ENCODE assay signal across 1 cellular context in genomic region chr6:16436550-16436949, GRCh38.
TF ChIP-seq lines count a peak whose summit lies in the region.

No MANE protein-coding gene starts in this region.

TF ChIP-seq in HepG2, 621 proteins besides CTCF, POLR2A, EP300 and RAD21 (continued from another document):
- no peak for TF ChIP-seq REST (IDR thresholded peaks at IDR 0.05; ENCODE audit: borderline replicate concordance in 1 of 2, low read depth in 1 of 2, low read length in 2 of 2)
- TF ChIP-seq FIP1L1 (IDR thresholded peaks at IDR 0.05; ENCODE audit: borderline replicate concordance, insufficient read depth, low read depth, low read length) = no peak
- TF ChIP-seq ZNF33A (CRISPR knock-in tag; IDR thresholded peaks at IDR 0.05; ENCODE audit: borderline replicate concordance) = no peak
- no peak for TF ChIP-seq REPIN1 (CRISPR knock-in tag; IDR thresholded peaks at IDR 0.05; ENCODE audit: borderline replicate concordance, low read depth)
- TF ChIP-seq ZNF780A (CRISPR knock-in tag; IDR thresholded peaks at IDR 0.05) = no peak
- no peak for TF ChIP-seq ZNF281 (CRISPR knock-in tag; IDR thresholded peaks at IDR 0.05; ENCODE audit: borderline replicate concordance)
- no peak for TF ChIP-seq FOXO1 (CRISPR knock-in tag; IDR thresholded peaks at IDR 0.05)
- no peak for TF ChIP-seq ZNF276 (CRISPR knock-in tag; IDR thresholded peaks at IDR 0.05; ENCODE audit: low read depth)
- TF ChIP-seq POLR2AphosphoS5 (IDR thresholded peaks at IDR 0.05; ENCODE audit: low read depth, low read length) = no peak
- no peak for TF ChIP-seq ZNF30 (CRISPR knock-in tag; IDR thresholded peaks at IDR 0.05)
